ENCODE assay signal across 8 cellular contexts in genomic region chr18:67217551-67218166, GRCh38.
DNase-seq lines count a peak whose midpoint lies in the region; ATAC-seq, FAIRE-seq and TF ChIP-seq lines count a peak whose summit lies in the region.

No MANE protein-coding gene starts in this region.

- peaks cover 2% of the 10 kb centered on the region for H3K27me3 Mint-ChIP-seq in activated naive CD4-positive, alpha-beta T cell treated with anti-CD3 and anti-CD28 coated beads, Interleukin-2, amount 50 U/mL, for 24 hours
- no peaks in the 10 kb centered on the region for H3K27me3 Mint-ChIP-seq in stimulated activated memory B cell treated with anti-CD40 and anti-IgM and Interleukin-4, amounts not matched to agents 10 μg/mL and 1 μg/mL and 100 μg/mL, for 72 hours

- H3K4me3 ChIP-seq in KMS-11 (IDR thresholded peaks at IDR 0.05; ENCODE audit: insufficient read depth, low read depth, low read length): no peak overlapping the region

- H3K27ac ChIP-seq in KMS-11: no peak overlapping the region

- H3K4me1 ChIP-seq in KMS-11 (ENCODE audit: low read depth, poor library complexity, severe bottlenecking): peaks cover under 1% of the 10 kb centered on the region

- no peak overlapping the region for H2AFZ ChIP-seq in KMS-11 (ENCODE audit: low read depth)

- no peaks in the 10 kb centered on the region for H3K27me3 ChIP-seq in KMS-11 (ENCODE audit: insufficient read depth, low read depth)

- no peak overlapping the region for H3K9ac ChIP-seq in KMS-11

- H3K79me2 ChIP-seq in KMS-11 (ENCODE audit: insufficient read depth, low read depth): no peaks in the 10 kb centered on the region

- H3K4me1 Mint-ChIP-seq in activated naive CD4-positive, alpha-beta T cell treated with anti-CD3 and anti-CD28 coated beads, Interleukin-2, amount 50 U/mL, for 24 hours: no peaks in the 10 kb centered on the region
- H3K4me1 Mint-ChIP-seq in stimulated activated memory B cell treated with anti-CD40 and anti-IgM and Interleukin-4, amounts not matched to agents 10 μg/mL and 1 μg/mL and 100 μg/mL, for 72 hours: no peaks in the 10 kb centered on the region

- H4K20me1 ChIP-seq in KMS-11 (ENCODE audit: insufficient read depth): no peaks in the 10 kb centered on the region

- H3K36me3 ChIP-seq in KMS-11 (ENCODE audit: insufficient read depth): no peaks in the 10 kb centered on the region

- H3K9me3 Mint-ChIP-seq in activated naive CD4-positive, alpha-beta T cell treated with anti-CD3 and anti-CD28 coated beads, Interleukin-2, amount 50 U/mL, for 24 hours: no peaks in the 10 kb centered on the region
- no peaks in the 10 kb centered on the region for H3K9me3 Mint-ChIP-seq in stimulated activated memory B cell treated with anti-CD40 and anti-IgM and Interleukin-4, amounts not matched to agents 10 μg/mL and 1 μg/mL and 100 μg/mL, for 72 hours

- FAIRE-seq in G401.6 (lab: Jason Lieb, UNC): peak; percentile 95

- peak overlapping the region; percentile 51 for H3K27ac Mint-ChIP-seq in activated naive CD4-positive, alpha-beta T cell treated with anti-CD3 and anti-CD28 coated beads, Interleukin-2, amount 50 U/mL, for 24 hours
- no peak overlapping the region for H3K27ac Mint-ChIP-seq in stimulated activated memory B cell treated with anti-CD40 and anti-IgM and Interleukin-4, amounts not matched to agents 10 μg/mL and 1 μg/mL and 100 μg/mL, for 72 hours

- peak; percentile 93 for ATAC-seq in GM21717 (IDR thresholded peaks at IDR 0.05; ENCODE audit: unreplicated experiment)
- no peak for ATAC-seq in stimulated activated memory B cell treated with anti-CD40 and anti-IgM and Interleukin-4, amounts not matched to agents 10 μg/mL and 1 μg/mL and 100 μg/mL, for 72 hours

- no peak overlapping the region for H3K4me3 Mint-ChIP-seq in activated naive CD4-positive, alpha-beta T cell treated with anti-CD3 and anti-CD28 coated beads, Interleukin-2, amount 50 U/mL, for 24 hours
- H3K4me3 Mint-ChIP-seq in stimulated activated memory B cell treated with anti-CD40 and anti-IgM and Interleukin-4, amounts not matched to agents 10 μg/mL and 1 μg/mL and 100 μg/mL, for 72 hours: no peak overlapping the region

- no peaks in the 10 kb centered on the region for H3K36me3 Mint-ChIP-seq in activated naive CD4-positive, alpha-beta T cell treated with anti-CD3 and anti-CD28 coated beads, Interleukin-2, amount 50 U/mL, for 24 hours
- no peaks in the 10 kb centered on the region for H3K36me3 Mint-ChIP-seq in stimulated activated memory B cell treated with anti-CD40 and anti-IgM and Interleukin-4, amounts not matched to agents 10 μg/mL and 1 μg/mL and 100 μg/mL, for 72 hours

- no peak overlapping the region for H3K4me2 ChIP-seq in KMS-11

- TF ChIP-seq CTCF in KMS-11 (conservative IDR thresholded peaks at IDR 0.05; ENCODE audit: low read depth, low read length): peak; percentile 92

- DNase-seq in SK-N-DZ (ENCODE audit: low spot score): peak; percentile 54
- peak; percentile 59 for DNase-seq in glomerular visceral epithelial cell (ENCODE audit: extremely low spot score)
- peak; percentile 58 for DNase-seq in renal cortical epithelial cell (ENCODE audit: low read depth)
